ENCODE assay signal across 9 cellular contexts in genomic region chr20:2872304-2873009, GRCh38. TPM values are rescaled to one million over a fixed set of nuclear protein-coding genes. Genes with fewer than 3 reads are reported as not detected.
DNase-seq lines count a peak whose midpoint lies in the region; ATAC-seq and TF ChIP-seq lines count a peak whose summit lies in the region.
"Had no signal": no experiment of that assay in that cellular context is flagged by ENCODE, and none has a peak within 500 bp of the region (broad histone marks: within the 10 kb centered on the region; RNA-seq: fewer than 3 reads in every experiment).

No MANE protein-coding gene starts in this region.

- H3K27me3 Mint-ChIP-seq in activated CD4-positive, alpha-beta T cell treated with anti-CD3 and anti-CD28 coated beads for 36 hours: no peaks in the 10 kb centered on the region

- H3K4me3 ChIP-seq in DND-41 (ENCODE audit: low read depth in 1 of 2, low read length in 2 of 2): peak overlapping the region; percentile 26 to 95; a peak in 3 of 4 replicates
- peak overlapping the region; percentile 69 for H3K4me3 ChIP-seq in H7 (ENCODE audit: insufficient read depth, low read depth, low read length)
- peak overlapping the region; percentile 68 to 91 (median 75) for H3K4me3 ChIP-seq in liver (ENCODE audit: low read depth in 1 of 3, low read length in 3 of 3)

- peak in 1 of 2 donors; percentile 28 for TF ChIP-seq RAD21 in liver (IDR thresholded peaks at IDR 0.05)

- POLR2A ChIA-PET in activated CD4-positive, alpha-beta T cell treated with anti-CD3 and anti-CD28 coated beads for 36 hours (lab: Charles Lee): interaction anchor here (0.6 to 1.1 kb wide), 3 partner anchors 139 to 214 kb away, joined by 3 to 5 read pairs (median 4); no protein-coding TSS in a partner anchor

- peak; percentile 65 for TF ChIP-seq CTCF in DND-41 (IDR thresholded peaks at IDR 0.05; ENCODE audit: borderline replicate concordance, extremely low read depth, low read length, poor library complexity, severe bottlenecking)
- TF ChIP-seq CTCF in liver (IDR thresholded peaks at IDR 0.05; ENCODE audit: low read depth, low read length, missing input control): peak; percentile 6

- peaks cover 48% of the 10 kb centered on the region for H3K4me1 Mint-ChIP-seq in activated CD4-positive, alpha-beta T cell treated with anti-CD3 and anti-CD28 coated beads for 36 hours

- peak overlapping the region; percentile 95 for H3K27ac Mint-ChIP-seq in activated CD4-positive, alpha-beta T cell treated with anti-CD3 and anti-CD28 coated beads for 36 hours

- under 1% methylated on average over 62 of the region's 62 CpGs for WGBS in liver

- H3K9me3 ChIP-seq in DND-41 (ENCODE audit: insufficient read depth, low read length, severe bottlenecking) (no peaks in the 10 kb centered on the region), liver (ENCODE audit: control insufficient read depth in 4 of 4, low read length in 3 of 4) (no peaks in the 10 kb centered on the region)

- peaks cover 20% of the 10 kb centered on the region for H3K36me3 ChIP-seq in DND-41 (ENCODE audit: insufficient read depth, low read length)
- no peaks in the 10 kb centered on the region for H3K36me3 ChIP-seq in H7 (replicated peaks; ENCODE audit: control insufficient read depth, insufficient read depth, low read length)
- no peaks in the 10 kb centered on the region for H3K36me3 ChIP-seq in liver (ENCODE audit: control insufficient read depth in 4 of 4, insufficient read depth in 3 of 4, low read depth in 1 of 4, low read length in 3 of 4)

- peaks cover 26% of the 10 kb centered on the region for H3K36me3 Mint-ChIP-seq in activated CD4-positive, alpha-beta T cell treated with anti-CD3 and anti-CD28 coated beads for 36 hours (ENCODE audit: low read depth)

- intact Hi-C loops in activated CD4-positive, alpha-beta T cell treated with anti-CD3 and anti-CD28 coated beads for 36 hours (cut with DNase I, micrococcal nuclease): loop anchor here (1.0 to 5.0 kb wide), 19 partner anchors 12 to 895 kb away; partner anchors contain the start of genes PCED1A (in 2 of the 2), VPS16 (in 2 of the 2), ADISSP (in 1 of the 2) and DDRGK1 (in 1 of the 2)

- peak overlapping the region; percentile 91 for H2AFZ ChIP-seq in DND-41 (ENCODE audit: low read depth, low read length)

- DNase-seq in DND-41 (peak; percentile 72), H7 (peak; percentile 85), NCI-H146 treated with DMSO at 0.1 percent for 48 hours (lab: John Stamatoyannopoulos, UW; ENCODE audit: unreplicated experiment) (peak; percentile 43)
- peak; percentile 90 for DNase-seq in activated CD4-positive, alpha-beta T cell treated with anti-CD3 and anti-CD28 coated beads for 36 hours
- peak; percentile 79 for DNase-seq in stimulated activated CD4-positive, alpha-beta T cell treated with anti-CD3 and anti-CD28 coated beads, Interleukin-4, amount 100 ng/mL, for 24 hours

- peak overlapping the region; percentile 84 for H3K4me3 Mint-ChIP-seq in activated CD4-positive, alpha-beta T cell treated with anti-CD3 and anti-CD28 coated beads for 36 hours

- H3K9ac ChIP-seq in DND-41 (ENCODE audit: low read depth, low read length): peak overlapping the region; percentile 86
- peak overlapping the region; percentile 33 to 64 for H3K9ac ChIP-seq in liver (ENCODE audit: low read depth in 1 of 2, low read length in 2 of 2)

- peak overlapping the region; percentile 52 for H3K27ac ChIP-seq in DND-41 (ENCODE audit: low read length)
- peak overlapping the region; percentile 78 for H3K27ac ChIP-seq in cingulate gyrus (ENCODE audit: low read depth, low read length)
- H3K27ac ChIP-seq in liver (ENCODE audit: low read depth in 1 of 2, low read length in 2 of 2): no peak overlapping the region

- H3K79me2 ChIP-seq in DND-41 (ENCODE audit: insufficient read depth, low read length): peaks cover 38% of the 10 kb centered on the region

- peaks cover 18% of the 10 kb centered on the region for H4K20me1 ChIP-seq in DND-41 (ENCODE audit: insufficient read depth, low read length)

- CTCF ChIA-PET in activated CD4-positive, alpha-beta T cell treated with anti-CD3 and anti-CD28 coated beads for 36 hours (lab: Charles Lee): interaction anchor here (0.6 to 1.1 kb wide), 5 partner anchors 23 to 374 kb away, joined by 3 to 5 read pairs (median 4); no protein-coding TSS in a partner anchor

- H3K4me1 ChIP-seq in DND-41 (ENCODE audit: insufficient read depth, low read length) (peaks cover 42% of the 10 kb centered on the region), liver (ENCODE audit: control insufficient read depth in 4 of 4, insufficient read depth in 4 of 4, low read length in 3 of 4) (peaks cover 4 to 28% (median 21%) of the 10 kb centered on the region in 4 donors)

- H3K4me2 ChIP-seq in DND-41 (ENCODE audit: insufficient read depth, low read length): peak overlapping the region; percentile 77

- no peaks in the 10 kb centered on the region for H3K9me3 Mint-ChIP-seq in activated CD4-positive, alpha-beta T cell treated with anti-CD3 and anti-CD28 coated beads for 36 hours (ENCODE audit: low read depth)

- ATAC-seq in DND-41 (ENCODE audit: insufficient read depth, low read depth): peak; percentile 40
- ATAC-seq in activated CD4-positive, alpha-beta T cell treated with anti-CD3 and anti-CD28 coated beads for 36 hours: peak; percentile 64
- ATAC-seq in HG03457 (IDR thresholded peaks at IDR 0.05; ENCODE audit: unreplicated experiment): no peak

- peaks cover 30% of the 10 kb centered on the region for H3K27me3 ChIP-seq in DND-41 (ENCODE audit: insufficient read depth, low read length, poor library complexity)
- H3K27me3 ChIP-seq in H7 (ENCODE audit: control insufficient read depth, insufficient read depth, low read length): peaks cover 20% of the 10 kb centered on the region
- no peaks in the 10 kb centered on the region for H3K27me3 ChIP-seq in liver (ENCODE audit: control insufficient read depth in 4 of 4, insufficient read depth in 4 of 4, low read length in 3 of 4)

TF ChIP-seq in liver, 16 proteins besides CTCF, POLR2A, EP300 and RAD21:
- TF ChIP-seq GABPA (IDR thresholded peaks at IDR 0.05 in 1 of 2, conservative IDR thresholded peaks at IDR 0.05 in 1 of 2): no peak
- no peak for TF ChIP-seq RXRA (IDR thresholded peaks at IDR 0.05)
- no peak for TF ChIP-seq ZBTB33 (IDR thresholded peaks at IDR 0.05)
- TF ChIP-seq SP1 (IDR thresholded peaks at IDR 0.05): no peak
- TF ChIP-seq EGR1 (IDR thresholded peaks at IDR 0.05; ENCODE audit: low read depth in 2 of 2): no peak
- TF ChIP-seq YY1 (IDR thresholded peaks at IDR 0.05): no peak
- TF ChIP-seq FOXA2 (IDR thresholded peaks at IDR 0.05): no peak
- TF ChIP-seq, protein P1, sequence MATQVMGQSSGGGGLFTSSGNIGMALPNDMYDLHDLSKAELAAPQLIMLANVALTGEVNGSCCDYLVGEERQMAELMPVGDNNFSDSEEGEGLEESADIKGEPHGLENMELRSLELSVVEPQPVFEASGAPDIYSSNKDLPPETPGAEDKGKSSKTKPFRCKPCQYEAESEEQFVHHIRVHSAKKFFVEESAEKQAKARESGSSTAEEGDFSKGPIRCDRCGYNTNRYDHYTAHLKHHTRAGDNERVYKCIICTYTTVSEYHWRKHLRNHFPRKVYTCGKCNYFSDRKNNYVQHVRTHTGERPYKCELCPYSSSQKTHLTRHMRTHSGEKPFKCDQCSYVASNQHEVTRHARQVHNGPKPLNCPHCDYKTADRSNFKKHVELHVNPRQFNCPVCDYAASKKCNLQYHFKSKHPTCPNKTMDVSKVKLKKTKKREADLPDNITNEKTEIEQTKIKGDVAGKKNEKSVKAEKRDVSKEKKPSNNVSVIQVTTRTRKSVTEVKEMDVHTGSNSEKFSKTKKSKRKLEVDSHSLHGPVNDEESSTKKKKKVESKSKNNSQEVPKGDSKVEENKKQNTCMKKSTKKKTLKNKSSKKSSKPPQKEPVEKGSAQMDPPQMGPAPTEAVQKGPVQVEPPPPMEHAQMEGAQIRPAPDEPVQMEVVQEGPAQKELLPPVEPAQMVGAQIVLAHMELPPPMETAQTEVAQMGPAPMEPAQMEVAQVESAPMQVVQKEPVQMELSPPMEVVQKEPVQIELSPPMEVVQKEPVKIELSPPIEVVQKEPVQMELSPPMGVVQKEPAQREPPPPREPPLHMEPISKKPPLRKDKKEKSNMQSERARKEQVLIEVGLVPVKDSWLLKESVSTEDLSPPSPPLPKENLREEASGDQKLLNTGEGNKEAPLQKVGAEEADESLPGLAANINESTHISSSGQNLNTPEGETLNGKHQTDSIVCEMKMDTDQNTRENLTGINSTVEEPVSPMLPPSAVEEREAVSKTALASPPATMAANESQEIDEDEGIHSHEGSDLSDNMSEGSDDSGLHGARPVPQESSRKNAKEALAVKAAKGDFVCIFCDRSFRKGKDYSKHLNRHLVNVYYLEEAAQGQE (IDR thresholded peaks at IDR 0.05): no peak

RNA-seq across cellular contexts. Expression of gene PTPRA, which starts 0.8 kb away (rescaled TPM):
- total RNA-seq in H7 (2014; rRNA removed; shearing (Covaris generic)): 22.1 and 36.3 TPM in 2 replicates
- total RNA-seq in activated CD4-positive, alpha-beta T cell treated with anti-CD3 and anti-CD28 coated beads for 36 hours: 10 to 100 TPM; 58.5 to 86.3 TPM
- 10 to 100 TPM; 20.7 to 24.3 TPM for total RNA-seq in liver
- 10 to 100 TPM in 1 of 2 donors, 1 to 10 TPM in 1; 8.7 to 10.7 TPM for polyA plus RNA-seq in liver

RNA-seq across cellular contexts. Expression of gene VPS16, which starts 31.9 kb away (rescaled TPM):
- 25.3 and 27.5 TPM in 2 replicates for total RNA-seq in H7 (2014; rRNA removed; shearing (Covaris generic))
- total RNA-seq in activated CD4-positive, alpha-beta T cell treated with anti-CD3 and anti-CD28 coated beads for 36 hours: 10 to 100 TPM; 32.3 to 47.6 TPM
- 10 to 100 TPM; 16.7 to 24.3 TPM for total RNA-seq in liver
- 10 to 100 TPM; 14.5 to 15.6 TPM for polyA plus RNA-seq in liver

RNA-seq across cellular contexts. Expression of gene PCED1A, which starts 32.0 kb away (rescaled TPM):
- total RNA-seq in H7 (2014; rRNA removed; shearing (Covaris generic)): 21.8 and 23.6 TPM in 2 replicates
- 10 to 100 TPM; 29.4 to 35.3 TPM for total RNA-seq in activated CD4-positive, alpha-beta T cell treated with anti-CD3 and anti-CD28 coated beads for 36 hours
- 10 to 100 TPM; 12.5 to 13.4 TPM for total RNA-seq in liver
- 10 to 100 TPM in 1 of 2 donors, 1 to 10 TPM in 1; 6.8 to 13.4 TPM for polyA plus RNA-seq in liver

RNA-seq across cellular contexts. Expression of gene TMEM239, which starts 56.3 kb away (rescaled TPM):
- total RNA-seq in H7 (2014; rRNA removed; shearing (Covaris generic)): not detected in 2 replicates
- not detected for total RNA-seq in activated CD4-positive, alpha-beta T cell treated with anti-CD3 and anti-CD28 coated beads for 36 hours
- total RNA-seq in liver: not detected
- polyA plus RNA-seq in liver: not detected
- total RNA-seq: renal cortical epithelial cell had no signal

RNA-seq across cellular contexts. Expression of gene C20orf141, which starts 57.7 kb away (rescaled TPM):
- not detected in 2 replicates for total RNA-seq in H7 (2014; rRNA removed; shearing (Covaris generic))
- not detected for total RNA-seq in activated CD4-positive, alpha-beta T cell treated with anti-CD3 and anti-CD28 coated beads for 36 hours
- not detected for total RNA-seq in liver
- not detected for polyA plus RNA-seq in liver
- total RNA-seq: renal cortical epithelial cell had no signal

Comparison
In these comparisons a context has a peak if more than half of its experiments do, and no peak if none do; other contexts are left out.
1. H3K27ac ChIP-seq: peak in DND-41 (single experiment) and cingulate gyrus (single experiment); none in liver (0 of 2).
2. Peak in every context shown above with its lines, with median percentiles within 50 percentile points of each other: DNase-seq and H3K4me3 ChIP-seq.